Comparison of ENCODE assay signal across 8 cellular contexts in the genomic region with DNA sequence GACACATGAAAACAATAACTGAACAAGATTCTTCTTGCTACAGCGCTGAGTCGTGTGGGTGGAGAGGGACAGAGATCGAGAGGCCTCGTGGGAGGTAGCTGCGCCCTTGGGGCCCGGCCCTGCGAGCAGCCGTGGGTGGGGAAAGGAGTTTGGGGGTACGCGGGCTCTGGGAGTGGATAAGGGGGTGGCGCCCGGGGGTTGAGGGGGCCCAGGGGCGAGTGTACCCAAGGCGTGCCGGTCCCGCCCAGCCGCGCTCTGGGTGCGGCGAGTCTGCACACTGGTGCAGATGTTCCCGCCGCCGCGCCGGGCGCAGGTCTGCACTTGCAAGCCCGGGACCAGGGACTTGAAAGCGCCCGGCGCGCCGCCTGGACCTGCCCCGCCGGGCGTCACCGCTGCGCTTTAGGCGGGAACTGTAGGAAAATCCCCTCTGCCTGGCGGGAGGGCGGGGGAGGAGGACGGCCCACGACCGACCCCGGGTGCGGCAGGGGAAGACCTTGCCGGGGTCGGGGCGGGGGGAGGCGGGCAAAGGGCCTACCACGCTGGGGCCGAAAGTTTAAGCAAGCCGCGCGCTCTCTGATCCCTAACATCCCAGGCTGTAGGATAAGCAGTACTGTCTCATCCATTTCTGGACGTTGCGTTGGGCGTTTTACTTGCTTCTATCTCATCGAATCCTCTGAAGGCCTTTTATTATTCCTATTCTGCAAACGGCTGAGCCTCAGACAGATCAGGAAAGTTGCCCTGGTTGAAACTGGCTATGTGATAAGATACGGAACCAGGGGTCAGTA. TPM values are rescaled to one million over a fixed set of nuclear protein-coding genes. Genes with fewer than 3 reads are reported as not detected.
DNase-seq lines count a peak whose midpoint lies in the region; ATAC-seq lines count a peak whose summit lies in the region.

No MANE protein-coding gene starts in this region.

- DNase-seq in Daoy (ENCODE audit: low read depth) (peak; percentile 66), NCI-H146 treated with DMSO at 0.1 percent for 48 hours (lab: John Stamatoyannopoulos, UW; ENCODE audit: unreplicated experiment) (peak; percentile 27), NCI-H1092 (lab: John Stamatoyannopoulos, UW) (no peak)
- DNase-seq in activated naive CD8-positive, alpha-beta T cell treated with anti-CD3 and anti-CD28 coated beads, Interleukin-2, amount 50 U/mL, for 24 hours = peak; percentile 42
- DNase-seq in stimulated activated CD4-positive, alpha-beta T cell treated with anti-CD3 and anti-CD28 coated beads, Interleukin-15, amount 100 ng/mL, for 24 hours = peak; percentile 65

- peak overlapping the region; percentile 55 for H3K4me3 ChIP-seq in iPS-18a (ENCODE audit: low read length)

- peaks cover 10% of the 10 kb centered on the region for H3K4me1 ChIP-seq in iPS-18a (ENCODE audit: control insufficient read depth, low read depth, low read length)

- peaks cover 62% of the 10 kb centered on the region for H3K27me3 ChIP-seq in iPS-18a (ENCODE audit: control insufficient read depth, insufficient read depth, low read length)

- H3K4me1 Mint-ChIP-seq in activated naive CD8-positive, alpha-beta T cell treated with anti-CD3 and anti-CD28 coated beads, Interleukin-2, amount 50 U/mL, for 24 hours = peaks cover 26% of the 10 kb centered on the region

- no peaks in the 10 kb centered on the region for H3K36me3 ChIP-seq in iPS-18a (ENCODE audit: control insufficient read depth, low read depth, low read length)

- H3K27ac Mint-ChIP-seq in activated naive CD8-positive, alpha-beta T cell treated with anti-CD3 and anti-CD28 coated beads, Interleukin-2, amount 50 U/mL, for 24 hours = no peak overlapping the region

- peaks cover 65% of the 10 kb centered on the region for H3K27me3 Mint-ChIP-seq in activated naive CD8-positive, alpha-beta T cell treated with anti-CD3 and anti-CD28 coated beads, Interleukin-2, amount 50 U/mL, for 24 hours

- no peak overlapping the region for H3K27ac ChIP-seq in iPS-18a (ENCODE audit: low read length)

- no peaks in the 10 kb centered on the region for H3K9me3 Mint-ChIP-seq in activated naive CD8-positive, alpha-beta T cell treated with anti-CD3 and anti-CD28 coated beads, Interleukin-2, amount 50 U/mL, for 24 hours

- H3K9ac ChIP-seq in iPS-18a (ENCODE audit: low read length) = no peak overlapping the region

- peak overlapping the region; percentile 63 for H3K4me3 Mint-ChIP-seq in activated naive CD8-positive, alpha-beta T cell treated with anti-CD3 and anti-CD28 coated beads, Interleukin-2, amount 50 U/mL, for 24 hours

- H3K36me3 Mint-ChIP-seq in activated naive CD8-positive, alpha-beta T cell treated with anti-CD3 and anti-CD28 coated beads, Interleukin-2, amount 50 U/mL, for 24 hours (ENCODE audit: low read depth) = no peaks in the 10 kb centered on the region

- peak; percentile 39 for ATAC-seq in activated naive CD8-positive, alpha-beta T cell treated with anti-CD3 and anti-CD28 coated beads, Interleukin-2, amount 50 U/mL, for 24 hours
- ATAC-seq in HG02610 (IDR thresholded peaks at IDR 0.05; ENCODE audit: unreplicated experiment) (no peak), HG02884 (IDR thresholded peaks at IDR 0.05; ENCODE audit: unreplicated experiment) (no peak)

- H3K9me3 ChIP-seq in iPS-18a (ENCODE audit: control insufficient read depth, low read depth, low read length) = no peaks in the 10 kb centered on the region

RNA-seq across cellular contexts. Expression of a gene that starts 1.4 kb away (rescaled TPM):
- 0.36 and 1.4 TPM in 2 replicates for total RNA-seq in Daoy (2014; rRNA removed; shearing (Covaris generic))

RNA-seq across cellular contexts. Expression of a gene that starts 9.8 kb away (rescaled TPM):
- not detected in 2 replicates for total RNA-seq in Daoy (2014; rRNA removed; shearing (Covaris generic))
